ENCODE assay signal across 20 cellular contexts in genomic region chr1:200386416-200386815, GRCh38. TPM values are rescaled to one million over a fixed set of nuclear protein-coding genes. Genes with fewer than 3 reads are reported as not detected.
A peak's percentile ranks its signal among the peaks of the same experiment; 100 is the strongest.
DNase-seq lines count a peak whose midpoint lies in the region; ATAC-seq, FAIRE-seq and TF ChIP-seq lines count a peak whose summit lies in the region.
"Had no signal": no experiment of that assay in that cellular context is flagged by ENCODE, and none has a peak within 500 bp of the region (broad histone marks: within the 10 kb centered on the region; RNA-seq: fewer than 3 reads in every experiment).

No MANE protein-coding gene starts in this region.

- peak overlapping the region; percentile 7; the same call in 1 of the 2 replicates for H2BK120ac ChIP-seq in IMR-90 (ENCODE audit: low read depth, low read length)

- no peak for TF ChIP-seq POLR2A in IMR-90 (IDR thresholded peaks at IDR 0.05; ENCODE audit: low read depth, low read length)

- no peaks in the 10 kb centered on the region for H4K20me1 ChIP-seq in IMR-90 (ENCODE audit: insufficient read depth, low read length)

- no peak overlapping the region for H2AFZ ChIP-seq in IMR-90 (replicated peaks; ENCODE audit: low read length, poor library complexity)
- H2AFZ ChIP-seq: GM23248 had no signal

- H3K27me3 ChIP-seq in IMR-90 (ENCODE audit: control insufficient read depth, insufficient read depth, low read length) (no peaks in the 10 kb centered on the region), H7 (ENCODE audit: control insufficient read depth, insufficient read depth, low read length) (no peaks in the 10 kb centered on the region), small intestine (ENCODE audit: control insufficient read depth in 2 of 2, insufficient read depth in 2 of 2, low read length in 2 of 2) (no peaks in the 10 kb centered on the region)
- H3K27me3 ChIP-seq: BE2C had no signal

- BruUV-seq in IMR-90 (replicated peaks; lab: Mats Ljungman, UMichigan), result no TSS peak

- H4K91ac ChIP-seq in IMR-90 (ENCODE audit: insufficient read depth, low read depth, low read length), result 0 out of 2 replicates have a peak overlapping the region, but pooled peaks have one; percentile 21

- no peaks in the 10 kb centered on the region for H3K27me3 Mint-ChIP-seq in chondrocyte (ENCODE audit: low read depth)
- H3K27me3 Mint-ChIP-seq: CD4-positive, alpha-beta memory T cell had no signal

- no peak overlapping the region for H2AK9ac ChIP-seq in IMR-90 (replicated peaks; ENCODE audit: low read depth, low read length, poor library complexity)

- no peak overlapping the region for H3K23ac ChIP-seq in IMR-90 (ENCODE audit: low read depth, low read length)

- H3K27ac ChIP-seq in IMR-90 (ENCODE audit: insufficient read depth, low read length), result no peak overlapping the region
- no peak overlapping the region for H3K27ac ChIP-seq in small intestine (ENCODE audit: low read depth in 1 of 2, low read length in 1 of 2)
- H3K27ac ChIP-seq in RWPE1, result no peak overlapping the region
- H3K27ac ChIP-seq: C4-2B, GM23248 had no signal

- H2AK5ac ChIP-seq in IMR-90 (ENCODE audit: low read depth, low read length), result peak overlapping the region; percentile 37; the same call in 1 of the 2 replicates

- peak overlapping the region; percentile 34 for H2BK5ac ChIP-seq in IMR-90 (ENCODE audit: low read depth, low read length, poor library complexity, severe bottlenecking)

- H3K9me1 ChIP-seq in IMR-90 (ENCODE audit: insufficient read depth, low read length), result no peaks in the 10 kb centered on the region

- dilution Hi-C loops in IMR-90 (cut with HindIII; ENCODE audit: low sequenced_read_pairs, unreplicated experiment), result no loop called here

- in situ Hi-C loops in IMR-90 (cut with MboI; ENCODE audit: low sequenced_read_pairs), result no loop called here

- H3K14ac ChIP-seq in IMR-90 (replicated peaks; ENCODE audit: low read depth, low read length), result no peak overlapping the region

- peak overlapping the region in 1 of 2 experiments; percentile 15; a peak in 2 of 4 replicates for H4K8ac ChIP-seq in IMR-90 (ENCODE audit: low read depth in 2 of 2, low read length in 2 of 2)

- no peaks in the 10 kb centered on the region; the same call in 1 of the 2 replicates for H3K4me1 ChIP-seq in IMR-90 (ENCODE audit: control insufficient read depth, insufficient read depth, low read length)
- H3K4me1 ChIP-seq in small intestine (ENCODE audit: control insufficient read depth in 2 of 2, insufficient read depth in 1 of 2, low read depth in 1 of 2, low read length in 1 of 2), result no peaks in the 10 kb centered on the region
- H3K4me1 ChIP-seq: BE2C had no signal

- TF ChIP-seq CTCF in IMR-90 (conservative IDR thresholded peaks at IDR 0.05; ENCODE audit: low read depth, low read length) (no peak), chondrocyte (IDR thresholded peaks at IDR 0.05) (no peak), RWPE1 (conservative IDR thresholded peaks at IDR 0.05; ENCODE audit: low read depth) (no peak)

- H3K9me3 ChIP-seq in IMR-90 (ENCODE audit: control insufficient read depth, insufficient read depth, low read length), result no peaks in the 10 kb centered on the region
- no peaks in the 10 kb centered on the region for H3K9me3 ChIP-seq in small intestine (ENCODE audit: control insufficient read depth, low read depth)
- H3K9me3 ChIP-seq: BE2C had no signal

- H2BK20ac ChIP-seq in IMR-90 (ENCODE audit: low read depth, low read length), result peak overlapping the region; percentile 32; the same call in 1 of the 2 replicates

- no CpG with 5 or more reads among the region's 4 CpGs for WGBS in IMR-90 (ENCODE audit: extremely low coverage in 2 of 2, insufficient read length in 1 of 2), 2 experiments
- WGBS in small intestine, 3 donors, result 93 to 98% (median 97%) methylated on average over 4 of the region's 4 CpGs

- no peaks in the 10 kb centered on the region for H3K9me3 Mint-ChIP-seq in chondrocyte (ENCODE audit: low read depth)
- H3K9me3 Mint-ChIP-seq: CD4-positive, alpha-beta memory T cell had no signal

- no peaks in the 10 kb centered on the region for H3K36me3 Mint-ChIP-seq in chondrocyte (ENCODE audit: low read depth)
- H3K36me3 Mint-ChIP-seq: CD4-positive, alpha-beta memory T cell had no signal

- H3K36me3 ChIP-seq in IMR-90 (ENCODE audit: control insufficient read depth, insufficient read depth, low read length), result no peaks in the 10 kb centered on the region
- H3K36me3 ChIP-seq in H7 (replicated peaks; ENCODE audit: control insufficient read depth, insufficient read depth, low read length), result no peaks in the 10 kb centered on the region
- no peaks in the 10 kb centered on the region for H3K36me3 ChIP-seq in small intestine (ENCODE audit: control insufficient read depth in 2 of 2, insufficient read depth in 2 of 2, low read length in 2 of 2)
- H3K36me3 ChIP-seq: BE2C had no signal

- no peak overlapping the region for H3K56ac ChIP-seq in IMR-90 (ENCODE audit: extremely low read depth, insufficient read depth, low read length)

- H2BK15ac ChIP-seq in IMR-90 (ENCODE audit: low read depth, low read length), result no peak overlapping the region

- CTCF ChIA-PET in IMR-90 (lab: Yijun Ruan, JAX) (no interaction called here), RWPE1 (lab: Yijun Ruan, JAX) (interaction anchor here (0.6 to 0.7 kb wide), 3 partner anchors 9 to 189 kb away, joined by 3 to 4 read pairs (median 4); no protein-coding TSS in a partner anchor)

- POLR2A ChIA-PET in IMR-90 (lab: Charles Lee; ENCODE audit: unreplicated experiment), result no interaction called here
- POLR2A ChIA-PET in RWPE1 (lab: Yijun Ruan, JAX; ENCODE audit: low non-redundant PET), result interaction anchor here (0.7 kb wide), 1 partner anchor 1705 kb away, joined by 14 read pairs; no protein-coding TSS in a partner anchor

- ATAC-seq in IMR-90 (ENCODE audit: low read depth), result no peak
- ATAC-seq: GM12878, HepG2 had no signal

- no peak for TF ChIP-seq RAD21 in IMR-90 (IDR thresholded peaks at IDR 0.05; ENCODE audit: low read length)

- no peak overlapping the region for H3K4me3 Mint-ChIP-seq in chondrocyte (ENCODE audit: unreplicated experiment)
- H3K4me3 Mint-ChIP-seq: CD4-positive, alpha-beta memory T cell had no signal

- no peak overlapping the region for H3K4me3 ChIP-seq in IMR-90 (ENCODE audit: insufficient read depth, low read depth, low read length)
- H3K4me3 ChIP-seq in H7 (ENCODE audit: insufficient read depth, low read depth, low read length), result no peak overlapping the region
- no peak overlapping the region for H3K4me3 ChIP-seq in small intestine (ENCODE audit: low read depth in 1 of 2, low read length in 2 of 2)
- H3K4me3 ChIP-seq: GM12878, GM23248 had no signal

- DNase-seq in EH (ENCODE audit: low read depth) (peak; percentile 63), IMR-90 (no peak), chondrocyte (ENCODE audit: low spot score) (no peak), H7 (no peak), NCI-H510A treated with DMSO at 0.1 percent for 48 hours (lab: John Stamatoyannopoulos, UW) (no peak), small intestine (no peak), RWPE1 (ENCODE audit: low spot score) (no peak)
- DNase-seq: BE2C; CD4-positive, alpha-beta memory T cell; DMS153; DMS79 treated with DMSO at 0.1 percent for 48 hours; GM23248 had no signal

- peak overlapping the region; percentile 35; the same call in 1 of the 2 replicates for H3K4ac ChIP-seq in IMR-90 (ENCODE audit: low read depth, low read length)

- H3K27ac Mint-ChIP-seq in chondrocyte (ENCODE audit: unreplicated experiment), result peak overlapping the region; percentile 54
- H3K27ac Mint-ChIP-seq: CD4-positive, alpha-beta memory T cell had no signal

- H3K79me1 ChIP-seq in IMR-90 (ENCODE audit: low read depth in 1 of 2, low read length in 2 of 2), result 0 out of 4 replicates have a peak, but pooled peaks cover 0 to 3% of the 10 kb centered on the region in 2 experiments

- intact Hi-C loops in IMR-90 (cut with micrococcal nuclease), result no loop called here

- peak overlapping the region; percentile 47; the same call in 1 of the 2 replicates for H4K5ac ChIP-seq in IMR-90 (ENCODE audit: low read depth, low read length)

- no peak overlapping the region for H3K18ac ChIP-seq in IMR-90 (ENCODE audit: low read depth, low read length)

- H3K4me1 Mint-ChIP-seq in chondrocyte (ENCODE audit: low read depth), result peaks cover 15% of the 10 kb centered on the region
- H3K4me1 Mint-ChIP-seq: CD4-positive, alpha-beta memory T cell had no signal

- no peak for FAIRE-seq in small intestine (lab: Jason Lieb, UNC)
- FAIRE-seq: A204.1, D721Med, GM12878, GM18507, H54, HepG2, HTR-8/SVneo had no signal

- H3K4me2 ChIP-seq in IMR-90 (ENCODE audit: low read depth, low read length), result no peak overlapping the region

- H3K9ac ChIP-seq in IMR-90 (ENCODE audit: low read depth, low read length), result no peak overlapping the region
- H3K9ac ChIP-seq: GM23248 had no signal

TF ChIP-seq in IMR-90, 13 proteins besides CTCF, POLR2A, EP300 and RAD21 (continues in another document):
- TF ChIP-seq, protein P1, sequence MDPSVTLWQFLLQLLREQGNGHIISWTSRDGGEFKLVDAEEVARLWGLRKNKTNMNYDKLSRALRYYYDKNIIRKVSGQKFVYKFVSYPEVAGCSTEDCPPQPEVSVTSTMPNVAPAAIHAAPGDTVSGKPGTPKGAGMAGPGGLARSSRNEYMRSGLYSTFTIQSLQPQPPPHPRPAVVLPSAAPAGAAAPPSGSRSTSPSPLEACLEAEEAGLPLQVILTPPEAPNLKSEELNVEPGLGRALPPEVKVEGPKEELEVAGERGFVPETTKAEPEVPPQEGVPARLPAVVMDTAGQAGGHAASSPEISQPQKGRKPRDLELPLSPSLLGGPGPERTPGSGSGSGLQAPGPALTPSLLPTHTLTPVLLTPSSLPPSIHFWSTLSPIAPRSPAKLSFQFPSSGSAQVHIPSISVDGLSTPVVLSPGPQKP (IDR thresholded peaks at IDR 0.05; ENCODE audit: borderline replicate concordance, low read depth, low read length), result no peak
- no peak for TF ChIP-seq SMC3 (IDR thresholded peaks at IDR 0.05; ENCODE audit: low read depth, low read length)
- TF ChIP-seq RCOR1 (IDR thresholded peaks at IDR 0.05; ENCODE audit: insufficient replicate concordance, low read length), result no peak
- TF ChIP-seq MXI1 (IDR thresholded peaks at IDR 0.05; ENCODE audit: borderline replicate concordance, low read depth, low read length), result no peak
- TF ChIP-seq USF2 (IDR thresholded peaks at IDR 0.05; ENCODE audit: low read depth, low read length), result no peak
- TF ChIP-seq RFX5 (IDR thresholded peaks at IDR 0.05; ENCODE audit: low read depth, low read length), result no peak

RNA-seq across cellular contexts. Expression of gene ZNF281, which starts 23.4 kb away (rescaled TPM):
- total RNA-seq in IMR-90 (2012; rRNA removed), result 37.5 and 38.0 TPM in 2 replicates
- 5.4 and 7.0 TPM in 2 replicates for polyA plus RNA-seq in IMR-90 (2012; rRNA removed)
- 1.1 and 1.7 TPM in 2 replicates for polyA plus RNA-seq in IMR-90 (2012; cell fraction: cytosol; rRNA removed)
- polyA plus RNA-seq in IMR-90 (2012; cell fraction: nucleus; rRNA removed; ENCODE audit: low replicate concordance), result 2.1 and 9.7 TPM in 2 replicates
- total RNA-seq in chondrocyte, result 34.2 to 37.3 TPM (median 34.9 TPM) in 3 replicates
- 43.0 and 48.6 TPM in 2 replicates for total RNA-seq in H7 (2014; rRNA removed; shearing (Covaris generic))
- polyA plus RNA-seq in small intestine, result 1 to 10 TPM; 1.6 to 3.6 (median 3.1) TPM
